Comparison of ENCODE assay signal across 1 cellular context in the genomic region with DNA sequence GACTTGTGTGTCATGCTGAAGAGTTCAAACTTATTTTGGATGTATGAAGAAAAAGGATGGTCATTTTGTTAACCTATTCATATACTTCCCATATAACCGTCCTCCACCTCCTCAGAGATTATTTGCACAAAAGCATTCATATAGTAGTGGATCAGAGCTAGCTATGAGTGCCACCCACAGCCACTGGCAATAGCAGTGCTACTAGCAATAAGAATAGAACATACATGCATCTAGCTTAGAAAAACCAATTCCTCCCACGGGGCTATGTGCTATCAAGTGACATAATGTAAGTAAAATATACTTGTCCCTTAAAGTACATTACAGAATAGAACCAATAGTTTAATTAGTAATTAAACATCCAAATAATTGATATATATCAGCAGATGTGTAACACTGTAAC.
TF ChIP-seq lines count a peak whose summit lies in the region.

No MANE protein-coding gene starts in this region.

TF ChIP-seq in HCT116, 20 proteins besides CTCF, POLR2A, EP300 and RAD21 (continued from another document):
- TF ChIP-seq EZH2 (IDR thresholded peaks at IDR 0.05) (no peak), TCF7L2 (IDR thresholded peaks at IDR 0.05; ENCODE audit: borderline replicate concordance, extremely low read depth, insufficient read depth, insufficient read length) (no peak), YY1 (IDR thresholded peaks at IDR 0.05; ENCODE audit: extremely low read depth, insufficient replicate concordance, low read depth, low read length) (no peak), ELF1 (IDR thresholded peaks at IDR 0.05; ENCODE audit: borderline replicate concordance, low read depth) (no peak), ZFX (IDR thresholded peaks at IDR 0.05) (no peak), REST (IDR thresholded peaks at IDR 0.05; ENCODE audit: low read depth) (no peak), CBX3 (IDR thresholded peaks at IDR 0.05; ENCODE audit: low read depth) (no peak), EZH2phosphoT487 (IDR thresholded peaks at IDR 0.05; ENCODE audit: borderline replicate concordance) (no peak), FOSL1 (IDR thresholded peaks at IDR 0.05; ENCODE audit: low read depth) (no peak), JUND (IDR thresholded peaks at IDR 0.05) (no peak), CEBPB (IDR thresholded peaks at IDR 0.05; ENCODE audit: low read depth) (no peak)
- TF ChIP-seq, protein P1, sequence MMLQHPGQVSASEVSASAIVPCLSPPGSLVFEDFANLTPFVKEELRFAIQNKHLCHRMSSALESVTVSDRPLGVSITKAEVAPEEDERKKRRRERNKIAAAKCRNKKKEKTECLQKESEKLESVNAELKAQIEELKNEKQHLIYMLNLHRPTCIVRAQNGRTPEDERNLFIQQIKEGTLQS (IDR thresholded peaks at IDR 0.05), result no peak
TF ChIP-seq in HCT116: peak in this region for 0.
